ENCODE assay signal across 8 cellular contexts in genomic region chr20:21125849-21126840, GRCh38. TPM values are rescaled to one million over a fixed set of nuclear protein-coding genes. Genes with fewer than 3 reads are reported as not detected.
DNase-seq lines count a peak whose midpoint lies in the region; TF ChIP-seq lines count a peak whose summit lies in the region.

TSS of gene KIZ (plus strand) at chr20:21126082. CDS start at chr20:21126116, 34 bp downstream.

- H3K36me3 ChIP-seq in HAP-1 (replicated peaks) (no peaks in the 10 kb centered on the region), MG63 (no peaks in the 10 kb centered on the region), neuronal stem cell (replicated peaks in 1 of 2; ENCODE audit: control insufficient read depth in 2 of 2, insufficient read depth in 2 of 2, low read length in 2 of 2) (no peaks in the 10 kb centered on the region)

- H3K14ac ChIP-seq in neuronal stem cell (ENCODE audit: low read length) = no peak within 1 kb of the TSS

- H3K27ac ChIP-seq in neuronal stem cell (replicated peaks; ENCODE audit: low read length) = peak within 1 kb of the TSS; percentile 70

- no CpG with 5 or more reads among the region's 73 CpGs for WGBS in neuronal stem cell (ENCODE audit: extremely low coverage in 2 of 2, insufficient read length in 2 of 2, insufficient replicate concordance in 1 of 2), 2 donors

- TF ChIP-seq CTCF in foreskin fibroblast (IDR thresholded peaks at IDR 0.05; ENCODE audit: low read depth, low read length) (peak; percentile 21), subcutaneous adipose tissue (IDR thresholded peaks at IDR 0.05; ENCODE audit: low read depth) (no peak)

- peak within 1 kb of the TSS; percentile 94 for H3K23ac ChIP-seq in neuronal stem cell (ENCODE audit: low read depth, low read length, poor library complexity)

- no peak within 1 kb of the TSS for H2AK5ac ChIP-seq in neuronal stem cell (ENCODE audit: low read depth, low read length)

- H2BK5ac ChIP-seq in neuronal stem cell (ENCODE audit: low read length) = peak within 1 kb of the TSS; percentile 33

- H3K18ac ChIP-seq in neuronal stem cell (ENCODE audit: low read length) = peak within 1 kb of the TSS; percentile 96

- H3K27me3 ChIP-seq in HAP-1 (ENCODE audit: low read depth) = no peaks in the 10 kb centered on the region
- H3K27me3 ChIP-seq in MG63 = no peaks in the 10 kb centered on the region
- peaks cover 0 to 10% (median 0%) of the 10 kb centered on the region in 3 experiments for H3K27me3 ChIP-seq in neuronal stem cell (ENCODE audit: control insufficient read depth in 3 of 3, insufficient read depth in 3 of 3, low read depth in 1 of 3, low read length in 3 of 3)

- H3K9ac ChIP-seq in neuronal stem cell (ENCODE audit: low read depth, low read length, poor library complexity) = peak within 1 kb of the TSS; percentile 72

- peak within 1 kb of the TSS; percentile 89 for H3K4me2 ChIP-seq in neuronal stem cell (ENCODE audit: insufficient read depth, low read length, poor library complexity, severe bottlenecking)

- no peak within 1 kb of the TSS for H4K8ac ChIP-seq in neuronal stem cell (ENCODE audit: low read depth, low read length)

- H2AFZ ChIP-seq in neuronal stem cell (ENCODE audit: low read length) = peak within 1 kb of the TSS; percentile 99

- H3K4me1 ChIP-seq in HAP-1 = peaks cover 9% of the 10 kb centered on the region
- H3K4me1 ChIP-seq in neuronal stem cell (ENCODE audit: control insufficient read depth in 2 of 2, insufficient read depth in 1 of 2, low read depth in 1 of 2, low read length in 2 of 2) = peaks cover 0 to 2% of the 10 kb centered on the region in 2 donors

- no peak within 1 kb of the TSS for H2BK12ac ChIP-seq in neuronal stem cell (ENCODE audit: low read length)

- no peak within 1 kb of the TSS for H3K4ac ChIP-seq in neuronal stem cell (ENCODE audit: low read length)

- no peak within 1 kb of the TSS for H4K91ac ChIP-seq in neuronal stem cell (ENCODE audit: low read depth, low read length, poor library complexity)

- no peaks in the 10 kb centered on the region for H3K79me1 ChIP-seq in neuronal stem cell (ENCODE audit: low read depth, low read length)

- H3K9me3 ChIP-seq in HAP-1 (no peaks in the 10 kb centered on the region), MG63 (no peaks in the 10 kb centered on the region), neuronal stem cell (replicated peaks in 1 of 2; ENCODE audit: control insufficient read depth in 2 of 2, insufficient read depth in 1 of 2, low read depth in 1 of 2, low read length in 2 of 2) (no peaks in the 10 kb centered on the region)

- no peak within 1 kb of the TSS for H2BK120ac ChIP-seq in neuronal stem cell (ENCODE audit: low read depth, low read length)

- no peak within 1 kb of the TSS for H2BK15ac ChIP-seq in neuronal stem cell (ENCODE audit: low read length)

- in situ Hi-C loops in HAP-1 (cut with MboI; ENCODE audit: low sequenced_read_pairs) = no loop called here

- H3K4me3 ChIP-seq in HAP-1 (peak within 1 kb of the TSS; percentile 73), MG63 (peak within 1 kb of the TSS; percentile 77), foreskin fibroblast (ENCODE audit: low read depth in 1 of 2, low read length in 2 of 2) (peak within 1 kb of the TSS; percentile 81 to 94), neuronal stem cell (ENCODE audit: low read length in 2 of 2) (peak within 1 kb of the TSS; percentile 57 to 86)

- DNase-seq in GDM1 (lab: John Stamatoyannopoulos, UW) (peak; percentile 93), HAP-1 (ENCODE audit: low spot score in 2 of 2) (peak; percentile 84 to 97), MG63 (peak; percentile 88), SHP77 treated with DMSO at 0.1 percent for 48 hours (lab: John Stamatoyannopoulos, UW) (peak; percentile 90), activated gamma-delta T cell treated with Interleukin-2 at 50 U/mL for 16 hours (peak; percentile 98), foreskin fibroblast (peak; percentile 95 to 99), neuronal stem cell (ENCODE audit: low spot score) (peak; percentile 96)

RNA-seq across cellular contexts. Expression of gene KIZ, which starts in this region (rescaled TPM):
- total RNA-seq in MG63 (2014; rRNA removed; shearing (Covaris generic); ENCODE audit: low replicate concordance) = 4.8 and 11.2 TPM in 2 replicates
- polyA plus RNA-seq in neuronal stem cell (2013, experiment 1 of 2) = 15.6 TPM
- 17.1 TPM for polyA plus RNA-seq in neuronal stem cell (2013, experiment 2 of 2)
- total RNA-seq in subcutaneous adipose tissue = 10 to 100 TPM; 37.5 to 45.6 (median 41.2) TPM

Comparison
In these comparisons a context has a peak if more than half of its experiments do, and no peak if none do; other contexts are left out.
1. Peak in every context shown above with its lines: DNase-seq, H3K4me3 ChIP-seq and H3K27ac ChIP-seq.